17 cellular contexts compared by ENCODE assay signal in genomic region chr5:159121061-159121460, GRCh38. TPM values are rescaled to one million over a fixed set of nuclear protein-coding genes. Genes with fewer than 3 reads are reported as not detected.
DNase-seq lines count a peak whose midpoint lies in the region; ATAC-seq, FAIRE-seq and TF ChIP-seq lines count a peak whose summit lies in the region.
"Had no signal": no experiment of that assay in that cellular context is flagged by ENCODE, and none has a peak within 500 bp of the region (broad histone marks: within the 10 kb centered on the region; RNA-seq: fewer than 3 reads in every experiment).

No MANE protein-coding gene starts in this region.

- peaks cover 12% of the 10 kb centered on the region for H3K9me3 Mint-ChIP-seq in activated naive CD8-positive, alpha-beta T cell treated with anti-CD3 and anti-CD28 coated beads for 36 hours

- POLR2A ChIA-PET in HepG2 (lab: Yijun Ruan, JAX) = no interaction called here

- no peak for ATAC-seq in HepG2
- no peak for ATAC-seq in right lobe of liver
- no peak for ATAC-seq in GM18907 (IDR thresholded peaks at IDR 0.05; ENCODE audit: unreplicated experiment)

- TF ChIP-seq EP300 in HepG2 (IDR thresholded peaks at IDR 0.05; ENCODE audit: low read depth in 2 of 2, low read length in 2 of 2) = no peak
- no peak for TF ChIP-seq EP300 in HepG2 (CRISPR knock-in tag; IDR thresholded peaks at IDR 0.05; ENCODE audit: borderline replicate concordance)

- no peak for TF ChIP-seq POLR2A in HepG2 (IDR thresholded peaks at IDR 0.05; ENCODE audit: insufficient read depth in 1 of 2, low read depth in 2 of 2, low read length in 2 of 2)
- TF ChIP-seq POLR2A in right lobe of liver (IDR thresholded peaks at IDR 0.05) = no peak

- no peaks in the 10 kb centered on the region for H3K9me3 ChIP-seq in HepG2 (ENCODE audit: low read length)
- H3K9me3 ChIP-seq in right lobe of liver = no peaks in the 10 kb centered on the region
- H3K9me3 ChIP-seq in MM.1S (replicated peaks; ENCODE audit: insufficient read depth, low read length) = no peaks in the 10 kb centered on the region
- no peaks in the 10 kb centered on the region for H3K9me3 ChIP-seq in thymus (ENCODE audit: control insufficient read depth)
- H3K9me3 ChIP-seq: Peyer's patch had no signal

- H3K36me3 Mint-ChIP-seq in activated naive CD8-positive, alpha-beta T cell treated with anti-CD3 and anti-CD28 coated beads for 36 hours = peaks cover 5% of the 10 kb centered on the region

- CTCF ChIA-PET in HepG2 (lab: Yijun Ruan, JAX; ENCODE audit: low intra/inter-chr PET ratio, low total read pairs) = no interaction called here

- H3K9ac ChIP-seq in HepG2 (ENCODE audit: insufficient read depth, low read depth, low read length) (no peak overlapping the region), MM.1S (ENCODE audit: low read length) (no peak overlapping the region; the same call in 1 of the 2 replicates)

- intact Hi-C loops in HepG2 (cut with micrococcal nuclease; ENCODE audit: unreplicated experiment) (no loop called here), right lobe of liver (cut with DNase I) (no loop called here)

- H3K9me2 ChIP-seq in MM.1S (replicated peaks; ENCODE audit: insufficient read depth, low read length) = no peaks in the 10 kb centered on the region

- FAIRE-seq in HepG2 (lab: Jason Lieb, UNC) = no peak

- H3K4me2 ChIP-seq in HepG2 (ENCODE audit: low read depth, low read length) (peak overlapping the region; percentile 41; the same call in 1 of the 2 replicates), MM.1S (ENCODE audit: low read depth, low read length) (peak overlapping the region; percentile 77)

- BruUV-seq in HepG2 (replicated peaks; lab: Mats Ljungman, UMichigan) = no TSS peak

- DNase-seq in HepG2 (ENCODE audit: low spot score) (no peak), right lobe of liver (no peak), MM.1S (no peak), mucosa of gallbladder (ENCODE audit: low spot score) (no peak), amniotic stem cell (lab: John Stamatoyannopoulos, UW) (no peak)
- DNase-seq in activated naive CD8-positive, alpha-beta T cell treated with anti-CD3 and anti-CD28 coated beads for 36 hours = no peak
- DNase-seq: activated CD4-positive, alpha-beta T cell treated with anti-CD3 and anti-CD28 coated beads, Interleukin-2, amount 50 U/mL, for 1 hour; activated T-cell treated with anti-CD3 and anti-CD28 coated beads, Interleukin-2, amount 50 U/mL, for 72 hours; AML-193; effector CD4-positive, alpha-beta T cell; left ventricle myocardium inferior; NCI-H1417 treated with DMSO at 0.1 percent for 48 hours; NCI-H2171 treated with DMSO at 0.1 percent for 48 hours; Peyer's patch; sigmoid colon had no signal

- WGBS in HepG2 (ENCODE audit: low lambda C conversion rate) = 62% methylated on average over 3 of the region's 3 CpGs
- WGBS in right lobe of liver (ENCODE audit: insufficient coverage, low coverage, low lambda C conversion rate, missing lambda C conversion rate) = 86% methylated on average over 3 of the region's 3 CpGs
- 98% methylated on average over 3 of the region's 3 CpGs for WGBS in thymus

- H3K27me3 Mint-ChIP-seq in activated naive CD8-positive, alpha-beta T cell treated with anti-CD3 and anti-CD28 coated beads for 36 hours = no peaks in the 10 kb centered on the region

- H3K79me2 ChIP-seq in HepG2 (ENCODE audit: insufficient read depth, low read length) (no peaks in the 10 kb centered on the region), MM.1S (ENCODE audit: low read length) (no peaks in the 10 kb centered on the region)

- no peak overlapping the region for H3K4me3 Mint-ChIP-seq in activated naive CD8-positive, alpha-beta T cell treated with anti-CD3 and anti-CD28 coated beads for 36 hours

- TF ChIP-seq CTCF in HepG2 (CRISPR knock-in tag; IDR thresholded peaks at IDR 0.05) = no peak
- TF ChIP-seq CTCF in right lobe of liver (IDR thresholded peaks at IDR 0.05) = no peak
- no peak for TF ChIP-seq CTCF in MM.1S (IDR thresholded peaks at IDR 0.05; ENCODE audit: low read length)

- H3K4me3 ChIP-seq in HepG2 (replicated peaks in 1 of 3; ENCODE audit: insufficient read depth in 1 of 3, low read depth in 2 of 3, low read length in 3 of 3) = peak overlapping the region in 1 of 3 experiments; percentile 46; a peak in 1 of 6 replicates
- H3K4me3 ChIP-seq in right lobe of liver = no peak overlapping the region
- peak overlapping the region; percentile 26 for H3K4me3 ChIP-seq in MM.1S (ENCODE audit: low read length)
- H3K4me3 ChIP-seq in thymus (ENCODE audit: low read length) = no peak overlapping the region
- H3K4me3 ChIP-seq: left ventricle myocardium inferior, Peyer's patch, sigmoid colon had no signal

- H3K27ac ChIP-seq in HepG2 (ENCODE audit: extremely low read length, insufficient read depth, low read length) = no peak overlapping the region
- H3K27ac ChIP-seq in right lobe of liver = no peak overlapping the region
- H3K27ac ChIP-seq in MM.1S (ENCODE audit: low read length) = peak overlapping the region; percentile 71
- peak overlapping the region; percentile 78 for H3K27ac ChIP-seq in thymus (ENCODE audit: low read depth)
- H3K27ac ChIP-seq: left ventricle myocardium inferior, sigmoid colon had no signal

- no peaks in the 10 kb centered on the region for H3K36me3 ChIP-seq in HepG2 (replicated peaks in 1 of 2; ENCODE audit: control insufficient read depth in 1 of 2, insufficient read depth in 2 of 2, low read length in 2 of 2)
- H3K36me3 ChIP-seq in right lobe of liver = no peaks in the 10 kb centered on the region
- no peaks in the 10 kb centered on the region for H3K36me3 ChIP-seq in MM.1S (replicated peaks; ENCODE audit: insufficient read depth, low read length)
- H3K36me3 ChIP-seq in thymus (ENCODE audit: control insufficient read depth, insufficient read depth) = no peaks in the 10 kb centered on the region
- H3K36me3 ChIP-seq: left ventricle myocardium inferior, Peyer's patch, sigmoid colon had no signal

- peak overlapping the region; percentile 85 for H3K27ac Mint-ChIP-seq in activated naive CD8-positive, alpha-beta T cell treated with anti-CD3 and anti-CD28 coated beads for 36 hours

- H4K20me1 ChIP-seq in HepG2 (ENCODE audit: insufficient read depth, low read length) = no peaks in the 10 kb centered on the region
- no peaks in the 10 kb centered on the region for H4K20me1 ChIP-seq in MM.1S (ENCODE audit: insufficient read depth, low read length)

- H2AFZ ChIP-seq in HepG2 (ENCODE audit: low read length) = no peak overlapping the region
- H2AFZ ChIP-seq in MM.1S (ENCODE audit: low read length) = peak overlapping the region; percentile 85

- TF ChIP-seq RAD21 in HepG2 (CRISPR knock-in tag; IDR thresholded peaks at IDR 0.05) = no peak

- in situ Hi-C loops in HepG2 (cut with HindIII; ENCODE audit: extremely low pct_ligation_motif_present, low pct_unique_long_range_greater_than_20kb) = no loop called here

- H3K4me1 Mint-ChIP-seq in activated naive CD8-positive, alpha-beta T cell treated with anti-CD3 and anti-CD28 coated beads for 36 hours = peaks cover 23% of the 10 kb centered on the region

- H3F3A ChIP-seq in MM.1S (ENCODE audit: insufficient read depth, low read length) = peaks cover 13% of the 10 kb centered on the region

- peaks cover 12% of the 10 kb centered on the region; the same call in 1 of the 2 replicates for H3K4me1 ChIP-seq in HepG2 (ENCODE audit: insufficient read depth, low read length)
- no peaks in the 10 kb centered on the region for H3K4me1 ChIP-seq in right lobe of liver
- H3K4me1 ChIP-seq in MM.1S (ENCODE audit: low read length) = peaks cover 28% of the 10 kb centered on the region
- H3K4me1 ChIP-seq in thymus (ENCODE audit: control insufficient read depth, insufficient read depth, low read length) = peaks cover 3% of the 10 kb centered on the region
- H3K4me1 ChIP-seq: Peyer's patch, sigmoid colon had no signal

- 0 out of 5 replicates have a peak, but pooled peaks cover 0 to 4% of the 10 kb centered on the region in 2 experiments for H3K27me3 ChIP-seq in HepG2 (ENCODE audit: control insufficient read depth in 1 of 2, insufficient read depth in 2 of 2, low read length in 2 of 2)
- no peaks in the 10 kb centered on the region for H3K27me3 ChIP-seq in right lobe of liver
- H3K27me3 ChIP-seq in MM.1S (replicated peaks; ENCODE audit: insufficient read depth, low read length) = no peaks in the 10 kb centered on the region
- no peaks in the 10 kb centered on the region for H3K27me3 ChIP-seq in thymus (ENCODE audit: control insufficient read depth, insufficient read depth)
- H3K27me3 ChIP-seq: Peyer's patch, sigmoid colon had no signal

TF ChIP-seq in HepG2, 621 proteins besides CTCF, POLR2A, EP300 and RAD21 (continues in another document):
- TF ChIP-seq ARNT (IDR thresholded peaks at IDR 0.05) = no peak

RNA-seq across cellular contexts. Expression of gene EBF1, which starts 21.3 kb away (rescaled TPM):
- total RNA-seq in HepG2 (2016; rRNA removed; fragmentation: Illumina TruSeq; extraction: Trizol) (not detected in 2 replicates), right lobe of liver (under 1 TPM; 0.06 to 0.51 (median 0.26) TPM), mucosa of gallbladder (12.9 TPM)
- not detected in 2 replicates for total RNA-seq in HepG2 (2016; cell fraction: cytosol; rRNA removed; fragmentation: Illumina TruSeq; extraction: Trizol; ENCODE audit: low read depth)
- not detected in 2 replicates for total RNA-seq in HepG2 (2016; cell fraction: insoluble cytoplasmic fraction; rRNA removed; fragmentation: Illumina TruSeq; extraction: Trizol)
- total RNA-seq in HepG2 (2016; cell fraction: membrane; rRNA removed; fragmentation: Illumina TruSeq; extraction: Trizol) = not detected in 2 replicates
- not detected in 2 replicates for total RNA-seq in HepG2 (2016; cell fraction: nucleus; rRNA removed; fragmentation: Illumina TruSeq; extraction: Trizol)
- polyA plus RNA-seq in HepG2 (2011; rRNA removed) (not detected in 2 replicates), thymus (6.1 TPM)
- polyA plus RNA-seq in HepG2 (2011; cell fraction: cytosol; rRNA removed) = not detected in 2 replicates
- polyA plus RNA-seq in HepG2 (2011; cell fraction: nucleus; rRNA removed) = not detected in 2 replicates
- polyA plus RNA-seq in HepG2 (2012) = not detected in 2 replicates
- not detected in 2 replicates for polyA plus RNA-seq in HepG2 (2016; cell fraction: cytosol; fragmentation: Illumina TruSeq; extraction: Trizol; ENCODE audit: low read depth)
- not detected in 2 replicates for polyA plus RNA-seq in HepG2 (2016; cell fraction: insoluble cytoplasmic fraction; fragmentation: Illumina TruSeq; extraction: Trizol; ENCODE audit: low read depth)
- not detected in 2 replicates for polyA plus RNA-seq in HepG2 (2016; cell fraction: membrane; fragmentation: Illumina TruSeq; extraction: Trizol; ENCODE audit: low read depth)
- not detected in 2 replicates for polyA plus RNA-seq in HepG2 (2016; cell fraction: nucleus; fragmentation: Illumina TruSeq; extraction: Trizol; ENCODE audit: insufficient read depth, low read depth)
- 0.14 TPM in 1 of 2 replicates, not detected in the other for polyA minus RNA-seq in HepG2 (2011; rRNA and poly(A)+ RNA removed; ENCODE audit: low replicate concordance)
- not detected in 2 replicates for polyA minus RNA-seq in HepG2 (2011; cell fraction: cytosol; rRNA and poly(A)+ RNA removed)
- not detected in 2 replicates for polyA minus RNA-seq in HepG2 (2011; cell fraction: nucleus; rRNA and poly(A)+ RNA removed)
- total RNA-seq in activated naive CD8-positive, alpha-beta T cell treated with anti-CD3 and anti-CD28 coated beads for 36 hours = under 1 TPM; 0.21 to 0.22 TPM

Comparison
In these comparisons a context has a peak if more than half of its experiments do, and no peak if none do; other contexts are left out.
1. H3K27ac ChIP-seq: peak in MM.1S (single experiment) and thymus (single experiment); none in HepG2 (single experiment) and right lobe of liver (0 of 3).